12 cellular contexts compared by ENCODE assay signal in genomic region chr1:78303620-78304019, GRCh38.
DNase-seq lines count a peak whose midpoint lies in the region; ATAC-seq and TF ChIP-seq lines count a peak whose summit lies in the region.
"Had no signal": no experiment of that assay in that cellular context is flagged by ENCODE, and none has a peak within 500 bp of the region (broad histone marks: within the 10 kb centered on the region; RNA-seq: fewer than 3 reads in every experiment).

No MANE protein-coding gene starts in this region.

- H3K4me3 ChIP-seq in fibroblast of the aortic adventitia (ENCODE audit: low read depth, low read length) (no peak overlapping the region), smooth muscle cell (no peak overlapping the region)

- TF ChIP-seq CTCF in fibroblast of the aortic adventitia (IDR thresholded peaks at IDR 0.05; ENCODE audit: insufficient read depth, low read length) (no peak), smooth muscle cell (IDR thresholded peaks at IDR 0.05; ENCODE audit: borderline replicate concordance, insufficient read depth, poor library complexity, severe bottlenecking) (no peak)

- ATAC-seq in HG03139 (IDR thresholded peaks at IDR 0.05; ENCODE audit: unreplicated experiment), result no peak

- no peak overlapping the region for H3K27ac ChIP-seq in smooth muscle cell (ENCODE audit: low read depth)

- H3K27me3 ChIP-seq in smooth muscle cell (ENCODE audit: low read depth), result no peaks in the 10 kb centered on the region

- H4K20me1 ChIP-seq in smooth muscle cell (ENCODE audit: low read depth), result no peaks in the 10 kb centered on the region

- H3K4me2 ChIP-seq in smooth muscle cell, result no peak overlapping the region

- no peaks in the 10 kb centered on the region for H3F3A ChIP-seq in smooth muscle cell (ENCODE audit: low read depth)

- H3K9ac ChIP-seq in smooth muscle cell (ENCODE audit: low read depth), result no peak overlapping the region

- H3K36me3 ChIP-seq in smooth muscle cell (ENCODE audit: low read depth), result no peaks in the 10 kb centered on the region

- H3K79me2 ChIP-seq in smooth muscle cell (ENCODE audit: low read depth), result no peaks in the 10 kb centered on the region

- no peak overlapping the region for H2AFZ ChIP-seq in smooth muscle cell (ENCODE audit: low read depth)

- 60% methylated on average over 2 of the region's 2 CpGs for WGBS in smooth muscle cell (ENCODE audit: low lambda C conversion rate)

- in situ Hi-C loops in Caki2 (cut with HindIII; ENCODE audit: low pct_unique_long_range_greater_than_20kb, low sequenced_read_pairs), result no loop called here

- DNase-seq in Caki2 (ENCODE audit: low read depth), result peak; percentile 30
- peak; percentile 96 for DNase-seq in RPMI7951 (ENCODE audit: low read depth)
- peak; percentile 99 for DNase-seq in fibroblast of the aortic adventitia (ENCODE audit: low read depth)
- peak; percentile 4 for DNase-seq in pons (ENCODE audit: low spot score)
- DNase-seq in GF-D8 (lab: John Stamatoyannopoulos, UW), result no peak
- no peak for DNase-seq in smooth muscle cell (lab: John Stamatoyannopoulos, UW; ENCODE audit: unreplicated experiment)
- DNase-seq in Kasumi-1 (lab: John Stamatoyannopoulos, UW), result no peak
- DNase-seq: activated CD4-positive, alpha-beta T cell treated with anti-CD3 and anti-CD28 coated beads, Interleukin-2, amount 10 ng/mL, durations not matched to agents 24 days and 14 days; COR-L47; NCI-H146; stimulated activated CD4-positive, alpha-beta T cell treated with anti-CD3 and anti-CD28 coated beads, Interleukin-1b, Interleukin-23, amount 100 ng/mL, for 48 hours had no signal

- no peaks in the 10 kb centered on the region for H3K9me3 ChIP-seq in smooth muscle cell (replicated peaks; ENCODE audit: low read depth)

- no peaks in the 10 kb centered on the region for H3K4me1 ChIP-seq in smooth muscle cell (ENCODE audit: low read depth)

Comparison
In these comparisons a context has a peak if more than half of its experiments do, and no peak if none do; other contexts are left out.
1. DNase-seq: peak in Caki2 (single experiment), RPMI7951 (single experiment), fibroblast of the aortic adventitia (single experiment) and pons (single experiment); none in GF-D8 (single experiment), smooth muscle cell (single experiment) and Kasumi-1 (0 of 2).